ENCODE assay signal across 23 cellular contexts in the genomic region with DNA sequence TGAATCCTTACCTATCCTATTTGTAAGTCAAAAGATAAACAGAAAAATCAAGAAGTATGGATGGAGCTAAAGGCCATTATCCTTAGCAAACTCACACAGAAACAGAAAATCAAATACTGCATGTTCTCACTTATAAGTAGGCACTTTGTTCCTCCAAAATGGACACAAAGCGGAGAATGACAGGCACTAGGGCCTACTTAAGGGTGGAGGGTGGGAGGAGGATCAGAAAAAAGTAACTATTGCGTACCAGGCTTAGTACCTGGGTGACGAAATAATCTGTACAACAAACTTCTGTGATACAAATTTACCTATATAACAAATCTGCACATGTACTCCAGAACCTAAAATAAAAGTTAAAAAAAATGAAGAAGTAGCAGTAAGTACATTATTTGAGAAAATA.
"Had no signal": no experiment of that assay in that cellular context is flagged by ENCODE, and none has a peak within 500 bp of the region (broad histone marks: within the 10 kb centered on the region; RNA-seq: fewer than 3 reads in every experiment).

No MANE protein-coding gene starts in this region.

- ATAC-seq: effector memory CD8-positive, alpha-beta T cell; esophagus mucosa; foreskin keratinocyte; gastrocnemius medialis; gastroesophageal sphincter; heart left ventricle; heart right ventricle had no signal

- H3K27ac ChIP-seq: colonic mucosa, coronary artery, dorsolateral prefrontal cortex, esophagus muscularis mucosa, esophagus squamous epithelium, foreskin keratinocyte, gastrocnemius medialis, gastroesophageal sphincter, heart left ventricle, heart right ventricle had no signal

- H3K4me1 ChIP-seq: colonic mucosa, esophagus muscularis mucosa, esophagus squamous epithelium, gastrocnemius medialis, gastroesophageal sphincter, heart left ventricle had no signal

- H3K36me3 ChIP-seq: colonic mucosa, esophagus muscularis mucosa, gastrocnemius medialis had no signal

- H3K4me3 ChIP-seq: colonic mucosa, coronary artery, dorsolateral prefrontal cortex, esophagus muscularis mucosa, esophagus squamous epithelium, gastrocnemius medialis, gastroesophageal sphincter, heart left ventricle, heart right ventricle had no signal

- DNase-seq: colonic mucosa; cortex of kidney; dermis blood vessel endothelial cell; dorsolateral prefrontal cortex; effector CD4-positive, alpha-beta T cell; effector CD8-positive, alpha-beta T cell; effector memory CD4-positive, alpha-beta T cell; effector memory CD8-positive, alpha-beta T cell; endodermal cell; erythroblast; esophagus squamous epithelium; foreskin fibroblast; foreskin keratinocyte; foreskin melanocyte; gastrocnemius medialis; glutamatergic neuron; head of caudate nucleus; heart left ventricle; heart right ventricle had no signal

- H3K27me3 ChIP-seq: colonic mucosa, dorsolateral prefrontal cortex, esophagus muscularis mucosa, esophagus squamous epithelium, foreskin keratinocyte, gastrocnemius medialis, gastroesophageal sphincter, heart left ventricle, heart right ventricle had no signal
